22 cellular contexts compared by ENCODE assay signal in genomic region chr9:2815661-2816060, GRCh38. TPM values are rescaled to one million over a fixed set of nuclear protein-coding genes. Genes with fewer than 3 reads are reported as not detected.
DNase-seq lines count a peak whose midpoint lies in the region; ATAC-seq, FAIRE-seq and TF ChIP-seq lines count a peak whose summit lies in the region.
"Had no signal": no experiment of that assay in that cellular context is flagged by ENCODE, and none has a peak within 500 bp of the region (broad histone marks: within the 10 kb centered on the region; RNA-seq: fewer than 3 reads in every experiment).

No MANE protein-coding gene starts in this region.

- H3K4me3 ChIP-seq in A549 (no peak overlapping the region), IMR-90 (ENCODE audit: insufficient read depth, low read depth, low read length) (no peak overlapping the region), gastroesophageal sphincter (no peak overlapping the region), osteoblast (ENCODE audit: insufficient read depth, low read length) (no peak overlapping the region)
- H3K4me3 ChIP-seq: GM12878, skin epidermis had no signal

- H4K91ac ChIP-seq in IMR-90 (ENCODE audit: insufficient read depth, low read depth, low read length) = peak overlapping the region; percentile 75

- WGBS in A549 (ENCODE audit: missing lambda C conversion rate) = 97% methylated on average over 2 of the region's 2 CpGs
- no CpG with 5 or more reads among the region's 2 CpGs for WGBS in IMR-90 (ENCODE audit: extremely low coverage in 2 of 2, insufficient read length in 1 of 2), 2 experiments
- 96% methylated on average over 2 of the region's 2 CpGs; no CpG with 5 or more reads in 1 of the 2 donors for WGBS in gastroesophageal sphincter (ENCODE audit: low coverage in 1 of 2), 2 donors

- H3K36me3 ChIP-seq in IMR-90 (ENCODE audit: control insufficient read depth, insufficient read depth, low read length) (peaks cover 19% of the 10 kb centered on the region), gastroesophageal sphincter (peaks cover 0 to 19% of the 10 kb centered on the region in 2 donors), osteoblast (ENCODE audit: insufficient read depth, low read length) (peaks cover 41% of the 10 kb centered on the region)

- peak overlapping the region; percentile 94 for H3K14ac ChIP-seq in IMR-90 (replicated peaks; ENCODE audit: low read depth, low read length)

- no peak overlapping the region for H2AK9ac ChIP-seq in IMR-90 (replicated peaks; ENCODE audit: low read depth, low read length, poor library complexity)

- no peaks in the 10 kb centered on the region for H3K9me3 ChIP-seq in A549
- H3K9me3 ChIP-seq in IMR-90 (ENCODE audit: control insufficient read depth, insufficient read depth, low read length) = no peaks in the 10 kb centered on the region
- H3K9me3 ChIP-seq in gastroesophageal sphincter = no peaks in the 10 kb centered on the region
- no peaks in the 10 kb centered on the region for H3K9me3 ChIP-seq in osteoblast (ENCODE audit: low read depth, low read length)

- no peak for ATAC-seq in A549
- ATAC-seq in IMR-90 (ENCODE audit: low read depth) = no peak
- ATAC-seq in gastroesophageal sphincter = no peak
- ATAC-seq: activated T-cell treated with anti-CD3 and anti-CD28 coated beads, Interleukin-2, amount 50 U/mL, for 4 hours; GM12878; left lobe of liver had no signal

- peak overlapping the region; percentile 85 for H3K4ac ChIP-seq in IMR-90 (ENCODE audit: low read depth, low read length)

- POLR2A ChIA-PET in A549 (lab: Yijun Ruan, JAX) (interaction anchor here (0.5 kb wide), 1 partner anchor 18 kb away, joined by 6 read pairs; no protein-coding TSS in a partner anchor), IMR-90 (lab: Charles Lee; ENCODE audit: unreplicated experiment) (no interaction called here)

- peak overlapping the region; percentile 79; the same call in 1 of the 2 replicates for H3K23ac ChIP-seq in IMR-90 (ENCODE audit: low read depth, low read length)

- peak overlapping the region; percentile 98 for H2BK20ac ChIP-seq in IMR-90 (ENCODE audit: low read depth, low read length)

- intact Hi-C loops in IMR-90 (cut with micrococcal nuclease) = no loop called here

- H3K27me3 ChIP-seq in IMR-90 (ENCODE audit: control insufficient read depth, insufficient read depth, low read length) = no peaks in the 10 kb centered on the region
- no peaks in the 10 kb centered on the region for H3K27me3 ChIP-seq in gastroesophageal sphincter
- H3K27me3 ChIP-seq in osteoblast (ENCODE audit: insufficient read depth, low read length) = no peaks in the 10 kb centered on the region

- H2AK5ac ChIP-seq in IMR-90 (ENCODE audit: low read depth, low read length) = peak overlapping the region; percentile 80

- H2BK120ac ChIP-seq in IMR-90 (ENCODE audit: low read depth, low read length) = peak overlapping the region; percentile 96

- no peak overlapping the region for H3K9ac ChIP-seq in IMR-90 (ENCODE audit: low read depth, low read length)

- in situ Hi-C loops in IMR-90 (cut with MboI; ENCODE audit: low sequenced_read_pairs) = no loop called here
- in situ Hi-C loops in G401 (cut with HindIII; ENCODE audit: low sequenced_read_pairs) = no loop called here

- H3K79me1 ChIP-seq in IMR-90 (ENCODE audit: low read depth in 1 of 2, low read length in 2 of 2) = peaks cover 21 to 66% of the 10 kb centered on the region in 2 experiments

- peak overlapping the region; percentile 19 to 71; a peak in 5 of 6 replicates for H3K27ac ChIP-seq in A549
- peak overlapping the region; percentile 83; the same call in 1 of the 2 replicates for H3K27ac ChIP-seq in IMR-90 (ENCODE audit: insufficient read depth, low read length)
- H3K27ac ChIP-seq in gastroesophageal sphincter = peak overlapping the region; percentile 47 to 83 (median 72)
- H3K27ac ChIP-seq in osteoblast (ENCODE audit: low read depth, low read length) = peak overlapping the region; percentile 96

- peak overlapping the region; percentile 66 to 78 for H4K8ac ChIP-seq in IMR-90 (ENCODE audit: low read depth in 2 of 2, low read length in 2 of 2)

- H4K20me1 ChIP-seq in IMR-90 (ENCODE audit: insufficient read depth, low read length) = peaks cover 4% of the 10 kb centered on the region; the same call in 1 of the 2 replicates
- no peaks in the 10 kb centered on the region for H4K20me1 ChIP-seq in osteoblast (ENCODE audit: insufficient read depth, low read length)

- no peak for DNase-seq in A549 (ENCODE audit: low read depth in 1 of 2, low spot score in 1 of 2)
- peak; percentile 28 for DNase-seq in IMR-90
- DNase-seq in osteoblast (ENCODE audit: insufficient read length, low spot score, missing footprints) = no peak
- DNase-seq in DMS53 (lab: John Stamatoyannopoulos, UW) = no peak
- DNase-seq in NCI-H226 = no peak
- no peak for DNase-seq in G401 (ENCODE audit: low spot score)
- DNase-seq in cerebellum (ENCODE audit: low spot score) = no peak
- DNase-seq: activated CD4-positive, alpha-beta memory T cell treated with anti-CD3 and anti-CD28 coated beads, Interleukin-2, amount 10 ng/mL, durations not matched to agents 7 days and 5 days; activated naive CD4-positive, alpha-beta T cell treated with anti-CD3 and anti-CD28 coated beads, Interleukin-2, amount 50 U/mL, for 16 hours; activated T-cell treated with anti-CD3 and anti-CD28 coated beads, Interleukin-2, amount 50 U/mL, for 4 hours; dermis blood vessel endothelial cell; foreskin melanocyte; MM.1S; NCI-H748 treated with DMSO at 0.1 percent for 48 hours; OCI-M1; SHP77 treated with DMSO at 0.1 percent for 48 hours; stimulated activated CD4-positive, alpha-beta T cell treated with anti-CD3 and anti-CD28 coated beads, Interleukin-4, amount 100 ng/mL, for 1 hour; T-helper 1 cell had no signal

- H3K18ac ChIP-seq in IMR-90 (ENCODE audit: low read depth, low read length) = peak overlapping the region; percentile 98

- H2AFZ ChIP-seq in IMR-90 (replicated peaks; ENCODE audit: low read length, poor library complexity) = no peak overlapping the region
- H2AFZ ChIP-seq in osteoblast (ENCODE audit: low read length) = no peak overlapping the region

- TF ChIP-seq EP300 in A549 (IDR thresholded peaks at IDR 0.05) (no peak), gastroesophageal sphincter (IDR thresholded peaks at IDR 0.05) (no peak)

- TF ChIP-seq RAD21 in A549 (conservative IDR thresholded peaks at IDR 0.05 in 1 of 2, IDR thresholded peaks at IDR 0.05 in 1 of 2) (no peak), IMR-90 (IDR thresholded peaks at IDR 0.05; ENCODE audit: low read length) (no peak)

- no peak for TF ChIP-seq POLR2A in A549 (IDR thresholded peaks at IDR 0.05; ENCODE audit: low read length)
- TF ChIP-seq POLR2A in IMR-90 (IDR thresholded peaks at IDR 0.05; ENCODE audit: low read depth, low read length) = no peak
- TF ChIP-seq POLR2A in gastroesophageal sphincter (IDR thresholded peaks at IDR 0.05) = no peak

- peaks cover 73% of the 10 kb centered on the region for H3K4me1 ChIP-seq in A549
- peaks cover 22% of the 10 kb centered on the region for H3K4me1 ChIP-seq in IMR-90 (ENCODE audit: control insufficient read depth, insufficient read depth, low read length)
- H3K4me1 ChIP-seq in gastroesophageal sphincter = peaks cover 15 to 44% (median 17%) of the 10 kb centered on the region in 3 donors
- H3K4me1 ChIP-seq in osteoblast (ENCODE audit: insufficient read depth, low read length) = peaks cover 48% of the 10 kb centered on the region

- peak overlapping the region; percentile 94 for H4K5ac ChIP-seq in IMR-90 (ENCODE audit: low read depth, low read length)

- BruUV-seq in IMR-90 (replicated peaks; lab: Mats Ljungman, UMichigan) = no TSS peak

- peak overlapping the region; percentile 14; the same call in 1 of the 2 replicates for H3K56ac ChIP-seq in IMR-90 (ENCODE audit: extremely low read depth, insufficient read depth, low read length)

- H3K79me2 ChIP-seq in osteoblast (ENCODE audit: insufficient read depth, low read length) = peaks cover 15% of the 10 kb centered on the region

- no peak for TF ChIP-seq CTCF in A549 (IDR thresholded peaks at IDR 0.05)
- TF ChIP-seq CTCF in IMR-90 (conservative IDR thresholded peaks at IDR 0.05; ENCODE audit: low read depth, low read length) = no peak
- no peak for TF ChIP-seq CTCF in gastroesophageal sphincter (IDR thresholded peaks at IDR 0.05)
- no peak for TF ChIP-seq CTCF in osteoblast (IDR thresholded peaks at IDR 0.05; ENCODE audit: extremely low read depth, low read depth, low read length)

- H2BK5ac ChIP-seq in IMR-90 (ENCODE audit: low read depth, low read length, poor library complexity, severe bottlenecking) = peak overlapping the region; percentile 97

- H3K4me2 ChIP-seq in A549 = 0 out of 3 replicates have a peak overlapping the region, but pooled peaks have one; percentile 4
- no peak overlapping the region for H3K4me2 ChIP-seq in IMR-90 (ENCODE audit: low read depth, low read length)
- no peak overlapping the region for H3K4me2 ChIP-seq in osteoblast (ENCODE audit: insufficient read depth, low read length)

- FAIRE-seq in A549 (lab: Jason Lieb, UNC) = no peak
- FAIRE-seq: GM12878 had no signal

- H3K9me1 ChIP-seq in IMR-90 (ENCODE audit: insufficient read depth, low read length) = peaks cover 15% of the 10 kb centered on the region

- CTCF ChIA-PET in A549 (lab: Yijun Ruan, JAX) (interaction anchor here (1.0 to 3.1 kb wide), 2 partner anchors 9 to 12 kb away, joined by 4 to 14 read pairs; no protein-coding TSS in a partner anchor), IMR-90 (lab: Yijun Ruan, JAX) (interaction anchor here (0.9 to 1.0 kb wide), 2 partner anchors 87 to 944 kb away, joined by 3 read pairs; no protein-coding TSS in a partner anchor)

- H2BK15ac ChIP-seq in IMR-90 (ENCODE audit: low read depth, low read length) = peak overlapping the region; percentile 97; the same call in 2 of the 3 replicates

- dilution Hi-C loops in IMR-90 (cut with HindIII; ENCODE audit: low sequenced_read_pairs, unreplicated experiment) = no loop called here

TF ChIP-seq in IMR-90, 13 proteins besides CTCF, POLR2A, EP300 and RAD21:
- TF ChIP-seq SMC3 (IDR thresholded peaks at IDR 0.05; ENCODE audit: low read depth, low read length) (no peak), MAFK (IDR thresholded peaks at IDR 0.05; ENCODE audit: low read depth, low read length) (peak; percentile 33; the same call in 1 of the 2 replicates)
TF ChIP-seq in IMR-90: peak in this region for 1.

RNA-seq across cellular contexts. Expression of gene PUM3, which starts 28.2 kb away (rescaled TPM):
- polyA plus RNA-seq in A549 (2011; rRNA removed) (62.2 and 94.8 TPM in 2 replicates), A549 (2017; fragmentation: RNase III; extraction: RNeasy Plus Mini Kit Qiagen cat#74134 plus additional on column Dnase treatment) (71.2 to 81.2 TPM (median 78.0 TPM) in 3 replicates), IMR-90 (2012; rRNA removed) (38.0 and 44.9 TPM in 2 replicates)
- 31.3 and 35.5 TPM in 2 replicates for polyA plus RNA-seq in A549 (2012; cell fraction: cytosol; rRNA removed)
- 24.8 and 38.6 TPM in 2 replicates for polyA plus RNA-seq in A549 (2012; cell fraction: nucleus; rRNA removed)
- polyA minus RNA-seq in A549 (2011; rRNA and poly(A)+ RNA removed) = 42.9 and 56.2 TPM in 2 replicates
- total RNA-seq in IMR-90 (2012; rRNA removed) (55.6 and 81.1 TPM in 2 replicates), gastroesophageal sphincter (10 to 100 TPM; 16.7 to 30.6 (median 28.7) TPM), osteoblast (35.4 and 40.2 TPM in 2 replicates), cerebellum (42.2 TPM)
- 8.0 and 16.0 TPM in 2 replicates for polyA plus RNA-seq in IMR-90 (2012; cell fraction: cytosol; rRNA removed)
- 14.0 and 68.8 TPM in 2 replicates for polyA plus RNA-seq in IMR-90 (2012; cell fraction: nucleus; rRNA removed; ENCODE audit: low replicate concordance)
- total RNA-seq in G401 (2014; rRNA removed; shearing (Covaris generic)) = 41.2 and 64.6 TPM in 2 replicates

Comparison
In these comparisons a context has a peak if more than half of its experiments do, and no peak if none do; other contexts are left out.
1. H3K27ac ChIP-seq: peak in every context shown above with its lines; median percentile 96 in osteoblast; 83 in IMR-90; 72 in gastroesophageal sphincter; 45 in A549.